Comparison of ENCODE assay signal across 9 cellular contexts in the genomic region with DNA sequence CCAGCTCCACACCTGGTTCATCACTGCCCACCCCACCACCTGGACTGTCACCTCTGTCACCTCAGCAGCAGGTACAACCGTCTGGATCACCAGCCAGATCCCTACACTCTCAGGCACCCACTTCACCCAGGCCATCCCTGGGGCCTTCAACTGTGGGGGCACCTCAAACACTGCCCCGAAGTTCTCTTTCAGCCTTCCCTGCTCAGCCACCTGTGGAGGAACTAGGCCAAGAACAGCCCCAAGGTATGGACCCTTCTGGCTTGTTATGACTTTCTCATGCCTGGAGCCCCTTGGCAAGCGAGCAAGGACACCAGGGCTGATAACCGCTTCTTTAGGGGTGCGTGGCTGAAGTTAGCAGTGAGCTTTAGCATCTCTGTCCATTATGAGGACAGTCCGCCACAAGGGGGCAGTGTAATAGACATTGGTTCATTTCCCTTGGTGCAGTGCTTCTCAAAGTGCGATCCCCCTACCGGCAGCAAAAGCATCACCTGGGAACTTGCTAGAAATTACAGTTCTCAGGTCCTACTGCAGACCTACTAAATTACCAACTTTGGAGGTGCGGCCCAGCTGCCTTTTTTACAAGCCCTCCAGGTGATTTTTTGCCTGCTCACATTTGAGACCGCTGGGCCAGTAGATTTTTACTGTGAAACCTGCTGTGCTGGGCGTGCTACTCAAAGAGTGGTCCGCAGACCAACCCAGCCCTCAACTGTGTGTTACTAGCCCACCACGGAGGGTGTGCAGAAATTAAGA. TPM values are rescaled to one million over a fixed set of nuclear protein-coding genes. Genes with fewer than 3 reads are reported as not detected.
DNase-seq lines count a peak whose midpoint lies in the region; ATAC-seq and TF ChIP-seq lines count a peak whose summit lies in the region.
"Had no signal": no experiment of that assay in that cellular context is flagged by ENCODE, and none has a peak within 500 bp of the region (broad histone marks: within the 10 kb centered on the region; RNA-seq: fewer than 3 reads in every experiment).

No MANE protein-coding gene starts in this region.

- CTCF ChIA-PET in SK-N-SH (lab: Yijun Ruan, JAX) = interaction anchor here (0.5 to 10.0 kb wide), 55 partner anchors 14 to 562 kb away, joined by 3 to 161 read pairs (median 4); partner anchors contain the start of genes ETV7, MAPK13 and MAPK14
- CTCF ChIA-PET in activated naive CD4-positive, alpha-beta T cell treated with anti-CD3 and anti-CD28 coated beads for 36 hours (lab: Charles Lee) = interaction anchor here (0.5 to 3.0 kb wide), 25 partner anchors 8 to 432 kb away, joined by 3 to 26 read pairs (median 4); no protein-coding TSS in a partner anchor

- POLR2A ChIA-PET in SK-N-SH (lab: Yijun Ruan, JAX) = no interaction called here

- H3K79me2 ChIP-seq in SK-N-SH (ENCODE audit: insufficient read depth) = no peaks in the 10 kb centered on the region

- H3K27me3 ChIP-seq in SK-N-SH (ENCODE audit: insufficient read depth) = no peaks in the 10 kb centered on the region

- H3K4me1 Mint-ChIP-seq in activated naive CD4-positive, alpha-beta T cell treated with anti-CD3 and anti-CD28 coated beads for 36 hours (ENCODE audit: low read depth) = peaks cover 2% of the 10 kb centered on the region
- H3K4me1 Mint-ChIP-seq in glutamatergic neuron (ENCODE audit: low read depth, unreplicated experiment) = peaks cover 12% of the 10 kb centered on the region

- DNase-seq in Caki2 (ENCODE audit: low read depth) (peak; percentile 59), NCI-H1105 treated with DMSO at 0.1 percent for 48 hours (lab: John Stamatoyannopoulos, UW) (peak; percentile 69), SK-N-SH (peak; percentile 82), glutamatergic neuron (peak; percentile 90), posterior cingulate gyrus (peak in 9 of 10 donors; percentile 52 to 95 (median 82)), ureter (ENCODE audit: low spot score) (peak; percentile 90)
- peak; percentile 98 for DNase-seq in activated naive CD4-positive, alpha-beta T cell treated with anti-CD3 and anti-CD28 coated beads for 36 hours

- peak; percentile 96 for TF ChIP-seq CTCF in SK-N-SH (IDR thresholded peaks at IDR 0.05)
- peak; percentile 97 for TF ChIP-seq CTCF in glutamatergic neuron (IDR thresholded peaks at IDR 0.05; ENCODE audit: partially characterized antibody, unreplicated experiment)

- no peaks in the 10 kb centered on the region for H3K27me3 Mint-ChIP-seq in activated naive CD4-positive, alpha-beta T cell treated with anti-CD3 and anti-CD28 coated beads for 36 hours (ENCODE audit: low read depth)
- peaks cover 9% of the 10 kb centered on the region for H3K27me3 Mint-ChIP-seq in glutamatergic neuron (ENCODE audit: unreplicated experiment)

- H3K27ac Mint-ChIP-seq in activated naive CD4-positive, alpha-beta T cell treated with anti-CD3 and anti-CD28 coated beads for 36 hours = no peak overlapping the region
- H3K27ac Mint-ChIP-seq in glutamatergic neuron (ENCODE audit: unreplicated experiment) = no peak overlapping the region
- H3K27ac Mint-ChIP-seq: T-helper 1 cell treated with Interleukin-12 subunit alpha and Interleukin-12 subunit beta and Interleukin-4 antibody, amounts not matched to agents 30 μg/mL and 1 μg/mL, for 36 hours had no signal

- H3F3A ChIP-seq in SK-N-SH (replicated peaks; ENCODE audit: insufficient read depth) = no peaks in the 10 kb centered on the region

- no peak for TF ChIP-seq EP300 in SK-N-SH (IDR thresholded peaks at IDR 0.05; ENCODE audit: borderline replicate concordance in 1 of 2, low read depth in 1 of 2, low read length in 1 of 2)

- H3K4me3 ChIP-seq in SK-N-SH (ENCODE audit: low read depth in 2 of 2, low read length in 1 of 2) = peak overlapping the region in 1 of 2 experiments; percentile 21; a peak in 1 of 4 replicates

- H3K27ac ChIP-seq in SK-N-SH (ENCODE audit: low read depth in 2 of 2, low read length in 1 of 2) = no peak overlapping the region

- H3K4me2 ChIP-seq in SK-N-SH = no peak overlapping the region

- intact Hi-C loops in activated naive CD4-positive, alpha-beta T cell treated with anti-CD3 and anti-CD28 coated beads for 36 hours (cut with micrococcal nuclease) = loop anchor here (1.0 to 5.0 kb wide), 4 partner anchors 58 to 275 kb away; partner anchors contain the start of genes BRPF3 and MAPK14
- intact Hi-C loops in posterior cingulate gyrus (cut with DNase I) = loop anchor here (1.0 to 5.0 kb wide), 2 partner anchors 40 to 58 kb away; no protein-coding TSS in a partner anchor

- no peaks in the 10 kb centered on the region; a peak in 1 of 4 replicates for H3K4me1 ChIP-seq in SK-N-SH (ENCODE audit: control insufficient read depth in 1 of 2, insufficient read depth in 2 of 2, low read depth in 1 of 2, low read length in 1 of 2)

- 31% methylated on average over 12 of the region's 13 CpGs for WGBS in SK-N-SH (ENCODE audit: low lambda C conversion rate)

- H3K9me3 ChIP-seq in SK-N-SH = no peaks in the 10 kb centered on the region

- ATAC-seq in GM21825 (IDR thresholded peaks at IDR 0.05; ENCODE audit: unreplicated experiment) = peak; percentile 83

- no peaks in the 10 kb centered on the region for H3K9me2 ChIP-seq in SK-N-SH

- no peaks in the 10 kb centered on the region for H3K36me3 Mint-ChIP-seq in activated naive CD4-positive, alpha-beta T cell treated with anti-CD3 and anti-CD28 coated beads for 36 hours (ENCODE audit: low read depth)
- H3K36me3 Mint-ChIP-seq in glutamatergic neuron (ENCODE audit: unreplicated experiment) = no peaks in the 10 kb centered on the region

- no peaks in the 10 kb centered on the region for H3K9me3 Mint-ChIP-seq in activated naive CD4-positive, alpha-beta T cell treated with anti-CD3 and anti-CD28 coated beads for 36 hours
- peaks cover 2% of the 10 kb centered on the region for H3K9me3 Mint-ChIP-seq in glutamatergic neuron (ENCODE audit: unreplicated experiment)
- H3K9me3 Mint-ChIP-seq: T-helper 1 cell treated with Interleukin-12 subunit alpha and Interleukin-12 subunit beta and Interleukin-4 antibody, amounts not matched to agents 30 μg/mL and 1 μg/mL, for 36 hours had no signal

- peak; percentile 77 for TF ChIP-seq RAD21 in SK-N-SH (IDR thresholded peaks at IDR 0.05; ENCODE audit: low read length)

- H3K36me3 ChIP-seq in SK-N-SH (replicated peaks in 1 of 2; ENCODE audit: control insufficient read depth in 1 of 2, insufficient read depth in 2 of 2, low read length in 1 of 2) = no peaks in the 10 kb centered on the region

- H3K9ac ChIP-seq in SK-N-SH = no peak overlapping the region

- no peaks in the 10 kb centered on the region for H4K20me1 ChIP-seq in SK-N-SH (ENCODE audit: insufficient read depth)

- H3K4me3 Mint-ChIP-seq in activated naive CD4-positive, alpha-beta T cell treated with anti-CD3 and anti-CD28 coated beads for 36 hours = no peak overlapping the region
- no peak overlapping the region for H3K4me3 Mint-ChIP-seq in glutamatergic neuron (ENCODE audit: unreplicated experiment)
- H3K4me3 Mint-ChIP-seq: T-helper 1 cell treated with Interleukin-12 subunit alpha and Interleukin-12 subunit beta and Interleukin-4 antibody, amounts not matched to agents 30 μg/mL and 1 μg/mL, for 36 hours had no signal

- in situ Hi-C loops in Caki2 (cut with HindIII; ENCODE audit: low pct_unique_long_range_greater_than_20kb, low sequenced_read_pairs) = no loop called here

- no peak overlapping the region for H2AFZ ChIP-seq in SK-N-SH (ENCODE audit: low read depth)

TF ChIP-seq in SK-N-SH, 30 proteins besides CTCF, POLR2A, EP300 and RAD21 (continues in another document):
- TF ChIP-seq ZBTB33 (IDR thresholded peaks at IDR 0.05; ENCODE audit: borderline replicate concordance, low read depth) (no peak), MEF2A (IDR thresholded peaks at IDR 0.05; ENCODE audit: borderline replicate concordance, low read depth) (no peak), RCOR1 (IDR thresholded peaks at IDR 0.05; ENCODE audit: low read length) (0 out of 2 replicates have a peak, but pooled peaks have one; percentile 31), TEAD4 (IDR thresholded peaks at IDR 0.05; ENCODE audit: borderline replicate concordance, insufficient read depth) (no peak), TCF12 (IDR thresholded peaks at IDR 0.05) (no peak), YY1 (IDR thresholded peaks at IDR 0.05; ENCODE audit: low read depth) (no peak), NRF1 (IDR thresholded peaks at IDR 0.05; ENCODE audit: low read depth, low read length) (no peak; the same call in 1 of the 2 replicates), GATA2 (CRISPR knock-in tag; IDR thresholded peaks at IDR 0.05) (no peak)

RNA-seq across cellular contexts. Expression of gene PNPLA1, which starts 32.5 kb away (rescaled TPM):
- total RNA-seq in Caki2 (2014; rRNA removed; shearing (Covaris generic); ENCODE audit: low replicate concordance) = not detected in 2 replicates
- not detected in 2 replicates for polyA plus RNA-seq in SK-N-SH (2012; rRNA removed)
- polyA plus RNA-seq in SK-N-SH (2012; cell fraction: cytosol; rRNA removed) = not detected in 2 replicates
- 0.05 TPM in 1 of 2 replicates, not detected in the other for polyA plus RNA-seq in SK-N-SH (2012; cell fraction: nucleus; rRNA removed)
- not detected for total RNA-seq in activated naive CD4-positive, alpha-beta T cell treated with anti-CD3 and anti-CD28 coated beads for 36 hours
- not detected for total RNA-seq in glutamatergic neuron (ENCODE audit: unreplicated experiment)
- 0.21 TPM for total RNA-seq in ureter

RNA-seq across cellular contexts. Expression of gene BNIP5, which starts 34.3 kb away (rescaled TPM):
- not detected in 2 replicates for total RNA-seq in Caki2 (2014; rRNA removed; shearing (Covaris generic); ENCODE audit: low replicate concordance)
- not detected in 2 replicates for polyA plus RNA-seq in SK-N-SH (2012; rRNA removed)
- polyA plus RNA-seq in SK-N-SH (2012; cell fraction: cytosol; rRNA removed) = not detected in 2 replicates
- polyA plus RNA-seq in SK-N-SH (2012; cell fraction: nucleus; rRNA removed) = not detected in 2 replicates
- not detected for total RNA-seq in activated naive CD4-positive, alpha-beta T cell treated with anti-CD3 and anti-CD28 coated beads for 36 hours
- total RNA-seq in glutamatergic neuron (ENCODE audit: unreplicated experiment) (not detected), ureter (not detected)
